Comparison of ENCODE assay signal across 1 cellular context in the genomic region with DNA sequence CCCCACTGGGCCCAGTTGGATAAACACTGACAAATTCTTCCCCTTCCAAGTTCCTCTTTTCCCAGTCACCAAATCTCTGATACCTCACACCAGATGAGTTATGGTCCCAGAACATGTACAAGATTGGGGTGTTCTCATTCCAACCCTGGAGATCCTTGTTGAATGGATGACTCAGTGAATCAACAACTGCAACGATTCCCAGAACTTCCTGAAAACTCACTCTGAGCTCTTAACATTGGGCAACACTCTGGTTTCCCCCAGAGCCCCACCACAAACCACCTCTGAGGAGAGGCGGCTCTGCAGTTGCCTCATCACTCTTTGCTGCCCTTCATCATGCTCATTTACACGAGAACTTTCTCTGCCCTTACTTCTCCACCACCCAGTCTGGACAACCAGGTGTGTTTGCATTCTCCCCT.
TF ChIP-seq lines count a peak whose summit lies in the region.

No MANE protein-coding gene starts in this region.

TF ChIP-seq in HepG2, 621 proteins besides CTCF, POLR2A, EP300 and RAD21 (continued from another document and continues in another):
- TF ChIP-seq, protein P1, sequence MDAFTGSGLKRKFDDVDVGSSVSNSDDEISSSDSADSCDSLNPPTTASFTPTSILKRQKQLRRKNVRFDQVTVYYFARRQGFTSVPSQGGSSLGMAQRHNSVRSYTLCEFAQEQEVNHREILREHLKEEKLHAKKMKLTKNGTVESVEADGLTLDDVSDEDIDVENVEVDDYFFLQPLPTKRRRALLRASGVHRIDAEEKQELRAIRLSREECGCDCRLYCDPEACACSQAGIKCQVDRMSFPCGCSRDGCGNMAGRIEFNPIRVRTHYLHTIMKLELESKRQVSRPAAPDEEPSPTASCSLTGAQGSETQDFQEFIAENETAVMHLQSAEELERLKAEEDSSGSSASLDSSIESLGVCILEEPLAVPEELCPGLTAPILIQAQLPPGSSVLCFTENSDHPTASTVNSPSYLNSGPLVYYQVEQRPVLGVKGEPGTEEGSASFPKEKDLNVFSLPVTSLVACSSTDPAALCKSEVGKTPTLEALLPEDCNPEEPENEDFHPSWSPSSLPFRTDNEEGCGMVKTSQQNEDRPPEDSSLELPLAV (CRISPR knock-in tag; conservative IDR thresholded peaks at IDR 0.05; ENCODE audit: low read depth), result no peak
- TF ChIP-seq ZNF253 (CRISPR knock-in tag; IDR thresholded peaks at IDR 0.05; ENCODE audit: borderline replicate concordance), result no peak
- TF ChIP-seq, protein P2, sequence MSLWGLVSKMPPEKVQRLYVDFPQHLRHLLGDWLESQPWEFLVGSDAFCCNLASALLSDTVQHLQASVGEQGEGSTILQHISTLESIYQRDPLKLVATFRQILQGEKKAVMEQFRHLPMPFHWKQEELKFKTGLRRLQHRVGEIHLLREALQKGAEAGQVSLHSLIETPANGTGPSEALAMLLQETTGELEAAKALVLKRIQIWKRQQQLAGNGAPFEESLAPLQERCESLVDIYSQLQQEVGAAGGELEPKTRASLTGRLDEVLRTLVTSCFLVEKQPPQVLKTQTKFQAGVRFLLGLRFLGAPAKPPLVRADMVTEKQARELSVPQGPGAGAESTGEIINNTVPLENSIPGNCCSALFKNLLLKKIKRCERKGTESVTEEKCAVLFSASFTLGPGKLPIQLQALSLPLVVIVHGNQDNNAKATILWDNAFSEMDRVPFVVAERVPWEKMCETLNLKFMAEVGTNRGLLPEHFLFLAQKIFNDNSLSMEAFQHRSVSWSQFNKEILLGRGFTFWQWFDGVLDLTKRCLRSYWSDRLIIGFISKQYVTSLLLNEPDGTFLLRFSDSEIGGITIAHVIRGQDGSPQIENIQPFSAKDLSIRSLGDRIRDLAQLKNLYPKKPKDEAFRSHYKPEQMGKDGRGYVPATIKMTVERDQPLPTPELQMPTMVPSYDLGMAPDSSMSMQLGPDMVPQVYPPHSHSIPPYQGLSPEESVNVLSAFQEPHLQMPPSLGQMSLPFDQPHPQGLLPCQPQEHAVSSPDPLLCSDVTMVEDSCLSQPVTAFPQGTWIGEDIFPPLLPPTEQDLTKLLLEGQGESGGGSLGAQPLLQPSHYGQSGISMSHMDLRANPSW (CRISPR knock-in tag; IDR thresholded peaks at IDR 0.05; ENCODE audit: borderline replicate concordance), result no peak
- TF ChIP-seq PPARG (CRISPR knock-in tag; conservative IDR thresholded peaks at IDR 0.05), result no peak
- TF ChIP-seq TEAD3 (CRISPR knock-in tag; optimal IDR thresholded peaks at IDR 0.05; ENCODE audit: borderline replicate concordance), result peak; percentile 36
- TF ChIP-seq, protein P3, sequence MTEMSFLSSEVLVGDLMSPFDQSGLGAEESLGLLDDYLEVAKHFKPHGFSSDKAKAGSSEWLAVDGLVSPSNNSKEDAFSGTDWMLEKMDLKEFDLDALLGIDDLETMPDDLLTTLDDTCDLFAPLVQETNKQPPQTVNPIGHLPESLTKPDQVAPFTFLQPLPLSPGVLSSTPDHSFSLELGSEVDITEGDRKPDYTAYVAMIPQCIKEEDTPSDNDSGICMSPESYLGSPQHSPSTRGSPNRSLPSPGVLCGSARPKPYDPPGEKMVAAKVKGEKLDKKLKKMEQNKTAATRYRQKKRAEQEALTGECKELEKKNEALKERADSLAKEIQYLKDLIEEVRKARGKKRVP (CRISPR knock-in tag; IDR thresholded peaks at IDR 0.05), result 0 out of 4 replicates have a peak, but pooled peaks of 1 of the 2 experiments have one; percentile 14
- TF ChIP-seq, protein P4, sequence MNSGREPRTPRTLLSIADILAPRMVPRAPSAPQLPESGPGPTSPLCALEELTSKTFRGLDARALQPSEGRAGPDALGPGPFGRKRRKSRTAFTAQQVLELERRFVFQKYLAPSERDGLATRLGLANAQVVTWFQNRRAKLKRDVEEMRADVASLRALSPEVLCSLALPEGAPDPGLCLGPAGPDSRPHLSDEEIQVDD (CRISPR knock-in tag; IDR thresholded peaks at IDR 0.05; ENCODE audit: borderline replicate concordance), result no peak
- 0 out of 2 replicates have a peak, but pooled peaks have one; percentile 30 for TF ChIP-seq BCL6 (CRISPR knock-in tag; IDR thresholded peaks at IDR 0.05)
- TF ChIP-seq ETV5 (CRISPR knock-in tag; IDR thresholded peaks at IDR 0.05; ENCODE audit: borderline replicate concordance), result peak; percentile 61; the same call in 1 of the 2 replicates
- TF ChIP-seq ZNF543 (CRISPR knock-in tag; IDR thresholded peaks at IDR 0.05), result no peak
- no peak for TF ChIP-seq TSC22D2 (CRISPR knock-in tag; IDR thresholded peaks at IDR 0.05; ENCODE audit: borderline replicate concordance)
- TF ChIP-seq JARID2 (CRISPR knock-in tag; IDR thresholded peaks at IDR 0.05; ENCODE audit: insufficient replicate concordance), result no peak
- TF ChIP-seq GPN1 (CRISPR knock-in tag; IDR thresholded peaks at IDR 0.05; ENCODE audit: borderline replicate concordance), result no peak
- TF ChIP-seq ZNF678 (CRISPR knock-in tag; IDR thresholded peaks at IDR 0.05), result no peak
- TF ChIP-seq ATF7 (IDR thresholded peaks at IDR 0.05), result no peak
- TF ChIP-seq ATF7 (CRISPR knock-in tag; IDR thresholded peaks at IDR 0.05), result 0 out of 2 replicates have a peak, but pooled peaks have one; percentile 29
- TF ChIP-seq NR3C1 (CRISPR knock-in tag; IDR thresholded peaks at IDR 0.05), result no peak
- no peak for TF ChIP-seq ZBTB21 (CRISPR knock-in tag; IDR thresholded peaks at IDR 0.05)
- peak; percentile 59; the same call in 1 of the 2 replicates for TF ChIP-seq TRIM24 (CRISPR knock-in tag; IDR thresholded peaks at IDR 0.05)
- no peak for TF ChIP-seq SP140L (CRISPR knock-in tag; IDR thresholded peaks at IDR 0.05; ENCODE audit: borderline replicate concordance)
- TF ChIP-seq, protein P5, sequence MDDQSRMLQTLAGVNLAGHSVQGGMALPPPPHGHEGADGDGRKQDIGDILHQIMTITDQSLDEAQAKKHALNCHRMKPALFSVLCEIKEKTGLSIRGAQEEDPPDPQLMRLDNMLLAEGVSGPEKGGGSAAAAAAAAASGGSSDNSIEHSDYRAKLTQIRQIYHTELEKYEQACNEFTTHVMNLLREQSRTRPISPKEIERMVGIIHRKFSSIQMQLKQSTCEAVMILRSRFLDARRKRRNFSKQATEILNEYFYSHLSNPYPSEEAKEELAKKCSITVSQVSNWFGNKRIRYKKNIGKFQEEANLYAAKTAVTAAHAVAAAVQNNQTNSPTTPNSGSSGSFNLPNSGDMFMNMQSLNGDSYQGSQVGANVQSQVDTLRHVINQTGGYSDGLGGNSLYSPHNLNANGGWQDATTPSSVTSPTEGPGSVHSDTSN (CRISPR knock-in tag; IDR thresholded peaks at IDR 0.05; ENCODE audit: borderline replicate concordance), result no peak
- 0 out of 2 replicates have a peak, but pooled peaks have one; percentile 26 for TF ChIP-seq KDM2A (CRISPR knock-in tag; IDR thresholded peaks at IDR 0.05; ENCODE audit: borderline replicate concordance, low read depth)
- TF ChIP-seq GATAD2A (CRISPR knock-in tag; IDR thresholded peaks at IDR 0.05), result peak; percentile 50; the same call in 1 of the 2 replicates
- TF ChIP-seq DNMT3B (CRISPR knock-in tag; conservative IDR thresholded peaks at IDR 0.05), result no peak
- peak; percentile 34; the same call in 1 of the 2 replicates for TF ChIP-seq SAP130 (CRISPR knock-in tag; IDR thresholded peaks at IDR 0.05; ENCODE audit: low read depth)
- TF ChIP-seq, protein P6, sequence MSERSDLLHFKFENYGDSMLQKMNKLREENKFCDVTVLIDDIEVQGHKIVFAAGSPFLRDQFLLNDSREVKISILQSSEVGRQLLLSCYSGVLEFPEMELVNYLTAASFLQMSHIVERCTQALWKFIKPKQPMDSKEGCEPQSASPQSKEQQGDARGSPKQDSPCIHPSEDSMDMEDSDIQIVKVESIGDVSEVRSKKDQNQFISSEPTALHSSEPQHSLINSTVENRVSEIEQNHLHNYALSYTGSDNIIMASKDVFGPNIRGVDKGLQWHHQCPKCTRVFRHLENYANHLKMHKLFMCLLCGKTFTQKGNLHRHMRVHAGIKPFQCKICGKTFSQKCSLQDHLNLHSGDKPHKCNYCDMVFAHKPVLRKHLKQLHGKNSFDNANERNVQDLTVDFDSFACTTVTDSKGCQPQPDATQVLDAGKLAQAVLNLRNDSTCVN (CRISPR knock-in tag; IDR thresholded peaks at IDR 0.05; ENCODE audit: borderline replicate concordance), result no peak
- no peak for TF ChIP-seq HOXA5 (CRISPR knock-in tag; IDR thresholded peaks at IDR 0.05)
- TF ChIP-seq, protein P7, sequence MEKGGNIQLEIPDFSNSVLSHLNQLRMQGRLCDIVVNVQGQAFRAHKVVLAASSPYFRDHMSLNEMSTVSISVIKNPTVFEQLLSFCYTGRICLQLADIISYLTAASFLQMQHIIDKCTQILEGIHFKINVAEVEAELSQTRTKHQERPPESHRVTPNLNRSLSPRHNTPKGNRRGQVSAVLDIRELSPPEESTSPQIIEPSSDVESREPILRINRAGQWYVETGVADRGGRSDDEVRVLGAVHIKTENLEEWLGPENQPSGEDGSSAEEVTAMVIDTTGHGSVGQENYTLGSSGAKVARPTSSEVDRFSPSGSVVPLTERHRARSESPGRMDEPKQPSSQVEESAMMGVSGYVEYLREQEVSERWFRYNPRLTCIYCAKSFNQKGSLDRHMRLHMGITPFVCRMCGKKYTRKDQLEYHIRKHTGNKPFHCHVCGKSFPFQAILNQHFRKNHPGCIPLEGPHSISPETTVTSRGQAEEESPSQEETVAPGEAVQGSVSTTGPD (CRISPR knock-in tag; IDR thresholded peaks at IDR 0.05), result no peak
- TF ChIP-seq GLI4 (CRISPR knock-in tag; IDR thresholded peaks at IDR 0.05; ENCODE audit: borderline replicate concordance), result no peak
- no peak for TF ChIP-seq STAT5B (CRISPR knock-in tag; IDR thresholded peaks at IDR 0.05)
- 0 out of 2 replicates have a peak, but pooled peaks have one; percentile 35 for TF ChIP-seq JUN (CRISPR knock-in tag; IDR thresholded peaks at IDR 0.05)
- TF ChIP-seq, protein P8, sequence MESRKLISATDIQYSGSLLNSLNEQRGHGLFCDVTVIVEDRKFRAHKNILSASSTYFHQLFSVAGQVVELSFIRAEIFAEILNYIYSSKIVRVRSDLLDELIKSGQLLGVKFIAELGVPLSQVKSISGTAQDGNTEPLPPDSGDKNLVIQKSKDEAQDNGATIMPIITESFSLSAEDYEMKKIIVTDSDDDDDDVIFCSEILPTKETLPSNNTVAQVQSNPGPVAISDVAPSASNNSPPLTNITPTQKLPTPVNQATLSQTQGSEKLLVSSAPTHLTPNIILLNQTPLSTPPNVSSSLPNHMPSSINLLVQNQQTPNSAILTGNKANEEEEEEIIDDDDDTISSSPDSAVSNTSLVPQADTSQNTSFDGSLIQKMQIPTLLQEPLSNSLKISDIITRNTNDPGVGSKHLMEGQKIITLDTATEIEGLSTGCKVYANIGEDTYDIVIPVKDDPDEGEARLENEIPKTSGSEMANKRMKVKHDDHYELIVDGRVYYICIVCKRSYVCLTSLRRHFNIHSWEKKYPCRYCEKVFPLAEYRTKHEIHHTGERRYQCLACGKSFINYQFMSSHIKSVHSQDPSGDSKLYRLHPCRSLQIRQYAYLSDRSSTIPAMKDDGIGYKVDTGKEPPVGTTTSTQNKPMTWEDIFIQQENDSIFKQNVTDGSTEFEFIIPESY (CRISPR knock-in tag; IDR thresholded peaks at IDR 0.05), result no peak
- no peak for TF ChIP-seq POLR2AphosphoS2 (IDR thresholded peaks at IDR 0.05; ENCODE audit: low read depth, low read length)
- TF ChIP-seq CC2D1A (CRISPR knock-in tag; IDR thresholded peaks at IDR 0.05), result no peak
- TF ChIP-seq RORA (CRISPR knock-in tag; IDR thresholded peaks at IDR 0.05), result no peak
- no peak for TF ChIP-seq ZNF747 (CRISPR knock-in tag; IDR thresholded peaks at IDR 0.05; ENCODE audit: borderline replicate concordance)
- TF ChIP-seq, protein P9, sequence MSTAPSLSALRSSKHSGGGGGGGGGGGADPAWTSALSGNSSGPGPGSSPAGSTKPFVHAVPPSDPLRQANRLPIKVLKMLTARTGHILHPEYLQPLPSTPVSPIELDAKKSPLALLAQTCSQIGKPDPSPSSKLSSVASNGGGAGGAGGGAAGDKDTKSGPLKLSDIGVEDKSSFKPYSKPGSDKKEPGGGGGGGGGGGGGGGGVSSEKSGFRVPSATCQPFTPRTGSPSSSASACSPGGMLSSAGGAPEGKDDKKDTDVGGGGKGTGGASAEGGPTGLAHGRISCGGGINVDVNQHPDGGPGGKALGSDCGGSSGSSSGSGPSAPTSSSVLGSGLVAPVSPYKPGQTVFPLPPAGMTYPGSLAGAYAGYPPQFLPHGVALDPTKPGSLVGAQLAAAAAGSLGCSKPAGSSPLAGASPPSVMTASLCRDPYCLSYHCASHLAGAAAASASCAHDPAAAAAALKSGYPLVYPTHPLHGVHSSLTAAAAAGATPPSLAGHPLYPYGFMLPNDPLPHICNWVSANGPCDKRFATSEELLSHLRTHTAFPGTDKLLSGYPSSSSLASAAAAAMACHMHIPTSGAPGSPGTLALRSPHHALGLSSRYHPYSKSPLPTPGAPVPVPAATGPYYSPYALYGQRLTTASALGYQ (CRISPR knock-in tag; IDR thresholded peaks at IDR 0.05), result no peak
- no peak for TF ChIP-seq POLR2AphosphoS5 (IDR thresholded peaks at IDR 0.05; ENCODE audit: low read depth, low read length)
